ENCODE assay signal across 29 cellular contexts in genomic region chr7:41627921-41628320, GRCh38.
"Had no signal": no experiment of that assay in that cellular context is flagged by ENCODE, and none has a peak within 500 bp of the region (broad histone marks: within the 10 kb centered on the region; RNA-seq: fewer than 3 reads in every experiment).

No MANE protein-coding gene starts in this region.

- H3K4me3 ChIP-seq: adrenal gland, ascending aorta, colonic mucosa, dorsolateral prefrontal cortex, lower lobe of right lung, spleen, testis had no signal

- H3K27me3 ChIP-seq: adrenal gland, ascending aorta, colonic mucosa, dorsolateral prefrontal cortex, spleen, testis had no signal

- H3K9me3 ChIP-seq: adrenal gland, ascending aorta, colonic mucosa, lower lobe of right lung, spleen, testis had no signal

- H3K4me1 ChIP-seq: adrenal gland, ascending aorta, colonic mucosa, lower lobe of right lung, testis had no signal

- H3K36me3 Mint-ChIP-seq: activated naive CD8-positive, alpha-beta T cell; naive thymus-derived CD8-positive, alpha-beta T cell had no signal

- ATAC-seq: activated CD4-positive, alpha-beta T cell treated with anti-CD3 and anti-CD28 coated beads for 36 hours; activated T-cell treated with anti-CD3 and anti-CD28 coated beads, Interleukin-2, amount 50 U/mL, for 4 hours; effector memory CD8-positive, alpha-beta T cell; esophagus mucosa; left lobe of liver; lower lobe of right lung; naive thymus-derived CD8-positive, alpha-beta T cell had no signal

- FAIRE-seq: bronchial epithelial cell, endothelial cell of umbilical vein had no signal

- DNase-seq: activated B cell treated with CpG ODN at 0.5 μM for 24 hours; activated CD4-positive, alpha-beta T cell treated with anti-CD3 and anti-CD28 coated beads for 36 hours; activated CD4-positive, alpha-beta T cell treated with anti-CD3 and anti-CD28 coated beads, Interleukin-2, amount 50 U/mL, for 4 hours; activated CD8-positive, alpha-beta memory T cell treated with anti-CD3 and anti-CD28 coated beads, Interleukin-2, amount 50 U/mL, for 48 hours; activated naive CD4-positive, alpha-beta T cell; activated T-cell treated with anti-CD3 and anti-CD28 coated beads, Interleukin-2, amount 50 U/mL, for 4 hours; adrenal gland; colonic mucosa; dorsolateral prefrontal cortex; effector memory CD8-positive, alpha-beta T cell; foreskin melanocyte; hypothalamus; lower lobe of right lung; naive thymus-derived CD8-positive, alpha-beta T cell; retina; spleen; stimulated activated CD4-positive, alpha-beta T cell treated with anti-CD3 and anti-CD28 coated beads, Interleukin-4, amount 100 ng/mL, for 1 hour; stimulated activated naive CD4-positive, alpha-beta T cell; T1000; testis had no signal

- H3K9me3 Mint-ChIP-seq: activated B cell treated with CpG ODN at 0.5 μM for 24 hours; activated T-helper 2 cell treated with anti-CD3 and anti-CD28 coated beads, Interferon-gamma antibody, Interleukin-2, Interleukin-4, amounts not matched to agents 10 μg/mL and 5 μg/mL and 100 μg/mL, durations not matched to agents 14 hours and 24 hours and 36 hours; T-helper 1 cell treated with Interleukin-12 subunit alpha and Interleukin-12 subunit beta and Interleukin-4 antibody, amounts not matched to agents 30 μg/mL and 1 μg/mL, for 36 hours had no signal

- H3K27ac Mint-ChIP-seq: activated B cell treated with CpG ODN at 0.5 μM for 24 hours; activated CD4-positive, alpha-beta T cell treated with anti-CD3 and anti-CD28 coated beads for 36 hours; activated naive CD8-positive, alpha-beta T cell; activated T-helper 2 cell treated with anti-CD3 and anti-CD28 coated beads, Interferon-gamma antibody, Interleukin-2, Interleukin-4, amounts not matched to agents 10 μg/mL and 5 μg/mL and 100 μg/mL, durations not matched to agents 14 hours and 24 hours and 36 hours; effector memory CD8-positive, alpha-beta T cell; naive thymus-derived CD8-positive, alpha-beta T cell; progenitor cell of endocrine pancreas; T-helper 1 cell treated with Interleukin-12 subunit alpha and Interleukin-12 subunit beta and Interleukin-4 antibody, amounts not matched to agents 30 μg/mL and 1 μg/mL, for 36 hours had no signal

- H3K27ac ChIP-seq: adrenal gland, ascending aorta, colonic mucosa, dorsolateral prefrontal cortex, lower lobe of right lung, spleen, testis had no signal

- H3K36me3 ChIP-seq: adrenal gland, ascending aorta, colonic mucosa, lower lobe of right lung, spleen had no signal

- H3K4me1 Mint-ChIP-seq: naive thymus-derived CD8-positive, alpha-beta T cell had no signal

- H3K27me3 Mint-ChIP-seq: activated B cell treated with CpG ODN at 0.5 μM for 24 hours; effector memory CD8-positive, alpha-beta T cell; progenitor cell of endocrine pancreas had no signal

- H3K4me3 Mint-ChIP-seq: activated B cell treated with CpG ODN at 0.5 μM for 24 hours; activated CD4-positive, alpha-beta T cell treated with anti-CD3 and anti-CD28 coated beads for 36 hours; activated naive CD8-positive, alpha-beta T cell; activated T-cell treated with anti-CD3 and anti-CD28 coated beads, Interleukin-2, amount 50 U/mL, for 4 hours; effector memory CD8-positive, alpha-beta T cell; naive thymus-derived CD8-positive, alpha-beta T cell; T-helper 1 cell treated with Interleukin-12 subunit alpha and Interleukin-12 subunit beta and Interleukin-4 antibody, amounts not matched to agents 30 μg/mL and 1 μg/mL, for 36 hours had no signal
